In genomic region chr15:64067564-64068030, GRCh38 we compare ENCODE assay signal across 8 cellular contexts. TPM values are rescaled to one million over a fixed set of nuclear protein-coding genes. Genes with fewer than 3 reads are reported as not detected.
DNase-seq lines count a peak whose midpoint lies in the region; ATAC-seq and TF ChIP-seq lines count a peak whose summit lies in the region.

No MANE protein-coding gene starts in this region.

- H3K4me1 ChIP-seq in right cardiac atrium (ENCODE audit: control insufficient read depth, insufficient read depth, low read length) (peaks cover 7% of the 10 kb centered on the region), sigmoid colon (peaks cover 0 to 39% (median 32%) of the 10 kb centered on the region in 4 donors)

- no peak for TF ChIP-seq POLR2A in sigmoid colon (IDR thresholded peaks at IDR 0.05)

- H3K4me3 ChIP-seq in right cardiac atrium (ENCODE audit: low read length) (no peak overlapping the region), sigmoid colon (peak overlapping the region in 1 of 4 donors; percentile 5)

- 24% methylated on average over 11 of the region's 11 CpGs for WGBS in right cardiac atrium
- WGBS in sigmoid colon, 2 donors: 13 to 24% methylated on average over 11 of the region's 11 CpGs

- intact Hi-C loops in right cardiac atrium (cut with DNase I) (loop anchor here (5.0 to 10.0 kb wide), 3 partner anchors 313 to 463 kb away; no protein-coding TSS in a partner anchor), sigmoid colon (cut with DNase I) (loop anchor here (5.0 to 10.0 kb wide), 2 partner anchors 173 to 315 kb away; no protein-coding TSS in a partner anchor), posterior vena cava (cut with DNase I) (loop anchor here (5.0 kb wide), 2 partner anchors 315 to 320 kb away; no protein-coding TSS in a partner anchor)

- TF ChIP-seq CTCF in sigmoid colon (IDR thresholded peaks at IDR 0.05): peak; percentile 66 to 89 (median 78)

- peak; percentile 75 to 77 for ATAC-seq in right cardiac atrium

- H3K9me3 ChIP-seq in right cardiac atrium (ENCODE audit: control insufficient read depth, low read length) (no peaks in the 10 kb centered on the region), sigmoid colon (no peaks in the 10 kb centered on the region)

- DNase-seq in NCI-H1436 (lab: John Stamatoyannopoulos, UW): peak; percentile 47
- DNase-seq in NCI-H1436 treated with DMSO at 0.1 percent for 48 hours (lab: John Stamatoyannopoulos, UW): no peak
- DNase-seq in NCI-H1092 (lab: John Stamatoyannopoulos, UW): peak; percentile 51
- peak; percentile 17 to 60 (median 54) for DNase-seq in T-helper 1 cell
- peak; percentile 55 for DNase-seq in amniotic stem cell (lab: John Stamatoyannopoulos, UW)
- DNase-seq in right cardiac atrium: peak; percentile 52 to 75 (median 72)
- DNase-seq in sigmoid colon: peak; percentile 73
- DNase-seq in posterior vena cava (ENCODE audit: low spot score): no peak

- H3K27me3 ChIP-seq in right cardiac atrium (ENCODE audit: control insufficient read depth, insufficient read depth) (no peaks in the 10 kb centered on the region), sigmoid colon (no peaks in the 10 kb centered on the region)

- H3K27ac ChIP-seq in right cardiac atrium (ENCODE audit: low read length) (no peak overlapping the region), sigmoid colon (no peak overlapping the region)

- no peaks in the 10 kb centered on the region for H3K36me3 ChIP-seq in sigmoid colon

- no peak for TF ChIP-seq EP300 in sigmoid colon (IDR thresholded peaks at IDR 0.05)

RNA-seq across cellular contexts. Expression of gene DAPK2, which starts 21.3 kb away (rescaled TPM):
- total RNA-seq in right cardiac atrium (10 to 100 TPM; 83.5 to 95.1 (median 88.1) TPM), sigmoid colon (1 to 10 TPM; 2.1 to 5.5 (median 3.3) TPM), posterior vena cava (1 to 10 TPM; 2.1 to 3.1 TPM)
- polyA plus RNA-seq in right cardiac atrium (48.8 TPM), sigmoid colon (10 to 100 TPM; 19.2 to 27.7 (median 21.7) TPM)

RNA-seq across cellular contexts. Expression of gene CIAO2A, which starts 26.0 kb away (rescaled TPM):
- total RNA-seq in right cardiac atrium: 10 to 100 TPM; 43.9 to 66.2 (median 53.6) TPM
- polyA plus RNA-seq in right cardiac atrium: 82.7 TPM
- total RNA-seq in sigmoid colon: 10 to 100 TPM; 24.7 to 51.7 (median 42.2) TPM
- 100 to 1,000 TPM; 118 to 339 (median 223) TPM for polyA plus RNA-seq in sigmoid colon
- 10 to 100 TPM; 22.8 to 26.0 TPM for total RNA-seq in posterior vena cava

RNA-seq across cellular contexts. Expression of gene SNX1, which starts 28.2 kb away (rescaled TPM):
- total RNA-seq in right cardiac atrium (100 to 1,000 TPM in 3 of 4 donors, 10 to 100 TPM in 1; 99.2 to 149 (median 105) TPM), sigmoid colon (10 to 100 TPM; 74.5 to 88.1 (median 81.5) TPM), posterior vena cava (100 to 1,000 TPM; 114 to 130 TPM)
- polyA plus RNA-seq in right cardiac atrium (54.1 TPM), sigmoid colon (10 to 100 TPM; 70.3 to 86.7 (median 70.9) TPM)

Comparison
In these comparisons a context has a peak if more than half of its experiments do, and no peak if none do; other contexts are left out.
1. DNase-seq: peak in NCI-H1436 (single experiment), NCI-H1092 (single experiment), T-helper 1 cell (5 of 5), amniotic stem cell (single experiment), right cardiac atrium (3 of 3) and sigmoid colon (single experiment); none in NCI-H1436 treated with DMSO at 0.1 percent for 48 hours (single experiment) and posterior vena cava (single experiment).
2. RNA of gene DAPK2, which starts 21.3 kb away (total RNA-seq): 83.5 to 95.1 TPM in right cardiac atrium; 2.1 to 5.5 TPM in sigmoid colon and 2.1 to 3.1 TPM in posterior vena cava; every median in the first group is over 10 times any median in the second.